ENCODE assay signal across 10 cellular contexts in genomic region chr3:4416961-4417360, GRCh38. TPM values are rescaled to one million over a fixed set of nuclear protein-coding genes. Genes with fewer than 3 reads are reported as not detected.
DNase-seq lines count a peak whose midpoint lies in the region; ATAC-seq and TF ChIP-seq lines count a peak whose summit lies in the region.
"Had no signal": no experiment of that assay in that cellular context is flagged by ENCODE, and none has a peak within 500 bp of the region (broad histone marks: within the 10 kb centered on the region; RNA-seq: fewer than 3 reads in every experiment).

No MANE protein-coding gene starts in this region.

- DNase-seq in AG08395 (ENCODE audit: low spot score), result peak; percentile 76
- peak; percentile 6 for DNase-seq in HCT116 (ENCODE audit: low read depth, low spot score)
- peak; percentile 74 for DNase-seq in astrocyte of the cerebellum (ENCODE audit: low read depth)
- peak; percentile 64 for DNase-seq in hepatic stellate cell (ENCODE audit: low spot score)
- DNase-seq in LoVo (ENCODE audit: low spot score), result no peak
- no peak for DNase-seq in SKM-1 (lab: John Stamatoyannopoulos, UW; ENCODE audit: unreplicated experiment)
- no peak for DNase-seq in iPS-NIHi11 (ENCODE audit: low spot score)

- H3K79me2 ChIP-seq in HCT116 (ENCODE audit: insufficient read depth, low read length), result no peaks in the 10 kb centered on the region

- no peak for TF ChIP-seq POLR2A in HCT116 (IDR thresholded peaks at IDR 0.05; ENCODE audit: borderline replicate concordance, extremely low read depth, insufficient read depth, insufficient read length)

- in situ Hi-C loops in astrocyte of the cerebellum (cut with HindIII; ENCODE audit: low sequenced_read_pairs), result no loop called here

- CTCF ChIA-PET in HCT116 (lab: Charles Lee), result no interaction called here

- POLR2A ChIA-PET in HCT116 (lab: Charles Lee), result no interaction called here

- H3K9me3 ChIP-seq in HCT116 (ENCODE audit: control insufficient read depth in 1 of 2, insufficient read depth in 1 of 2, low read depth in 1 of 2, low read length in 2 of 2), result no peaks in the 10 kb centered on the region

- H4K20me1 ChIP-seq in HCT116 (ENCODE audit: insufficient read depth), result no peaks in the 10 kb centered on the region

- no peak for TF ChIP-seq RAD21 in HCT116 (IDR thresholded peaks at IDR 0.05; ENCODE audit: low read depth)

- no peak overlapping the region for H3K4me3 ChIP-seq in HCT116 (replicated peaks in 1 of 2; ENCODE audit: low read depth in 1 of 2, low read length in 2 of 2)
- H3K4me3 ChIP-seq in astrocyte of the cerebellum (ENCODE audit: low read depth, low read length), result no peak overlapping the region
- H3K4me3 ChIP-seq: cardiac muscle cell had no signal

- H3K9me2 ChIP-seq in HCT116 (ENCODE audit: insufficient read depth), result no peaks in the 10 kb centered on the region

- no peak overlapping the region for H3K9ac ChIP-seq in HCT116 (ENCODE audit: low read length)

- RAD21 ChIA-PET in HCT116 (lab: Charles Lee; ENCODE audit: low non-redundant PET in 1 of 2, low total read pairs in 2 of 2, uncharacterized antibody in 2 of 2, unreplicated experiment in 2 of 2), result no interaction called here

- no peak overlapping the region for H3K4me2 ChIP-seq in HCT116 (ENCODE audit: low read length)

- no peak overlapping the region for H2AFZ ChIP-seq in HCT116 (ENCODE audit: low read depth, low read length, poor library complexity, severe bottlenecking)

- intact Hi-C loops in HCT116 (cut with micrococcal nuclease), result no loop called here

- H3K4me1 ChIP-seq in HCT116 (ENCODE audit: control insufficient read depth in 1 of 2, insufficient read depth in 2 of 2, low read length in 2 of 2), result no peaks in the 10 kb centered on the region; a peak in 1 of 4 replicates

- no TSS peak for BruUV-seq in HCT116 (replicated peaks; lab: Mats Ljungman, UMichigan)

- peak; percentile 50; the same call in 1 of the 2 replicates for ATAC-seq in HCT116
- no peak for ATAC-seq in HG02884 (IDR thresholded peaks at IDR 0.05; ENCODE audit: unreplicated experiment)
- ATAC-seq: WTC11 had no signal

- H3K36me3 ChIP-seq in HCT116 (ENCODE audit: control insufficient read depth in 1 of 2, insufficient read depth in 2 of 2, low read length in 2 of 2), result no peaks in the 10 kb centered on the region

- no peaks in the 10 kb centered on the region for H3K27me3 ChIP-seq in HCT116 (ENCODE audit: insufficient read depth, low read length)
- H3K27me3 ChIP-seq: cardiac muscle cell had no signal

- no peak overlapping the region for H3K27ac ChIP-seq in HCT116 (ENCODE audit: low read depth, low read length)
- H3K27ac ChIP-seq: cardiac muscle cell had no signal

- TF ChIP-seq CTCF in HCT116 (IDR thresholded peaks at IDR 0.05 in 2 of 3, conservative IDR thresholded peaks at IDR 0.05 in 1 of 3; ENCODE audit: borderline replicate concordance in 1 of 3, insufficient read depth in 1 of 3, low read depth in 2 of 3, low read length in 2 of 3) (no peak), astrocyte of the cerebellum (IDR thresholded peaks at IDR 0.05; ENCODE audit: low read depth, low read length, missing control alignments) (no peak)

TF ChIP-seq in HCT116, 20 proteins besides CTCF, POLR2A, EP300 and RAD21:
- 0 out of 2 replicates have a peak, but pooled peaks have one; percentile 22 for TF ChIP-seq MAX (IDR thresholded peaks at IDR 0.05)
- TF ChIP-seq ELF1 (IDR thresholded peaks at IDR 0.05; ENCODE audit: borderline replicate concordance, low read depth), result no peak
- peak; percentile 27; the same call in 1 of the 2 replicates for TF ChIP-seq SP1 (IDR thresholded peaks at IDR 0.05; ENCODE audit: low read depth)
- TF ChIP-seq EZH2 (IDR thresholded peaks at IDR 0.05), result no peak

RNA-seq across cellular contexts. Expression of gene SUMF1, which starts 50.1 kb away (rescaled TPM):
- 26.6 TPM for total RNA-seq in HCT116 (2021; ENCODE audit: unreplicated experiment)
- 14.3 and 17.1 TPM in 2 replicates for polyA plus RNA-seq in HCT116 (2012)

Comparison
In these comparisons a context has a peak if more than half of its experiments do, and no peak if none do; other contexts are left out.
1. DNase-seq: peak in AG08395 (single experiment), HCT116 (single experiment), astrocyte of the cerebellum (single experiment) and hepatic stellate cell (single experiment); none in LoVo (single experiment), SKM-1 (single experiment) and iPS-NIHi11 (single experiment).